Comparison of ENCODE assay signal across 8 cellular contexts in the genomic region with DNA sequence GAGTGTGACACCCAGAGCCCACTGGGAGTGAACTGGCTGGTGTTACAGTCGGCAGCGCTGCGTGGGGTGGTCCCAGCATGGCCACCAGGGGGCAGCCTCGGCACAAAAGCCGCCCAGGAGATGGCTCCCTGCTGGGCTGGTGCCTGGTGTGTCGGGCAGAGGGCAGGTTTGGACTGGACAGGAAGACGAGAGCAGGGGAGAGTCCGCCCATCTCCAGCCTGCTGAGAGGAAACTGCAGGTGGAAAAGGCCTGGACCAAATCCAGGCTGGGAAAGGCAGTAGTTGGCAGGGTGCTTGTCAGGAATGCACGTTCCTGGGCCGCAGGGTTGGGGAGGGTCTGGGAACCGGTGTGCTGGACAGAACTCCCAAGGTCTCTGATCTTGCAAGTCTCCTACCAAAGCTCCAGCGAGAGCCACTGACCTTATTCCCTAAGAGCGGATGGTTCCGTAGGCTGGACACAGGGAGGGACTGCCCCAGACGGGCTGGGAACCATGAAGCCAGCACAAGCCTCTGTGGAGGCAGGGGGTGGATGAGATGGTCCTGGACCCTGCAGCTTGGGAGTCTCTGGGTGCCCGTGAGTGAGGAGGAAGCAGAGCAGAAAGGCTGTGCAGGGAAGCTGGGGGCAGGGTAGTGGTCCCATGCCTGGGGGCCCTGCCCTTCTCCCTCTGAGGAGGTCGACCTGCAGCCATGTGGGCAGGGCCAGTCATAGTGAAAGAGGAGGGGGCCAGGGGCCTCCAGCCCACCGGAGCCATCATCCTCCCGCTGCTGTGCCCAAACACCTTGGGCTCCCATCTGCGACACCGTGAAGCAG. TPM values are rescaled to one million over a fixed set of nuclear protein-coding genes. Genes with fewer than 3 reads are reported as not detected.
DNase-seq lines count a peak whose midpoint lies in the region; ATAC-seq, FAIRE-seq and TF ChIP-seq lines count a peak whose summit lies in the region.

No MANE protein-coding gene starts in this region.

- no peak overlapping the region for H2AFZ ChIP-seq in SK-N-SH (ENCODE audit: low read depth)
- no peak overlapping the region for H2AFZ ChIP-seq in trophoblast cell (ENCODE audit: insufficient read depth, low read length, poor library complexity)

- H3K9me2 ChIP-seq in SK-N-SH = no peaks in the 10 kb centered on the region

- H3K4me2 ChIP-seq in SK-N-SH (peak overlapping the region; percentile 99), trophoblast cell (ENCODE audit: low read length) (no peak overlapping the region)

- H3K9me3 Mint-ChIP-seq in type B pancreatic cell = no peaks in the 10 kb centered on the region

- H3K14ac ChIP-seq in trophoblast cell (ENCODE audit: low read length) = no peak overlapping the region

- TF ChIP-seq EP300 in SK-N-SH (IDR thresholded peaks at IDR 0.05; ENCODE audit: borderline replicate concordance in 1 of 2, low read depth in 1 of 2, low read length in 1 of 2) = no peak

- H2AK5ac ChIP-seq in trophoblast cell (ENCODE audit: low read length) = no peak overlapping the region

- H3F3A ChIP-seq in SK-N-SH (replicated peaks; ENCODE audit: insufficient read depth) = peaks cover 19% of the 10 kb centered on the region

- H2BK12ac ChIP-seq in trophoblast cell (ENCODE audit: low read length) = no peak overlapping the region

- H4K91ac ChIP-seq in trophoblast cell (ENCODE audit: low read depth, low read length) = no peak overlapping the region

- no peak overlapping the region for H3K18ac ChIP-seq in trophoblast cell (ENCODE audit: low read length)

- peaks cover 22% of the 10 kb centered on the region for H3K27me3 Mint-ChIP-seq in type B pancreatic cell

- peak; percentile 24 for DNase-seq in GM12864 (ENCODE audit: low read depth)
- DNase-seq in KG1 (lab: John Stamatoyannopoulos, UW) = peak; percentile 54
- peak; percentile 92 for DNase-seq in SK-N-SH
- DNase-seq in activated gamma-delta T cell treated with anti-CD3 and anti-CD28 coated beads, Interleukin-2, amount 50 U/mL, for 16 hours (ENCODE audit: low read depth) = peak; percentile 80
- DNase-seq in frontal cortex (ENCODE audit: low spot score in 2 of 2) = peak; percentile 72 to 78
- DNase-seq in trophoblast cell = peak; percentile 88 to 92
- peak; percentile 87 for DNase-seq in type B pancreatic cell (ENCODE audit: extremely low spot score, unreplicated experiment)

- CTCF ChIA-PET in SK-N-SH (lab: Yijun Ruan, JAX) = interaction anchor here (0.6 to 11.2 kb wide), 47 partner anchors 8 to 513 kb away, joined by 3 to 284 read pairs (median 5); partner anchors contain the start of genes CDCA4 and CLBA1

- peaks cover 4% of the 10 kb centered on the region for H3K4me1 Mint-ChIP-seq in type B pancreatic cell (ENCODE audit: unreplicated experiment)

- H3K4me3 Mint-ChIP-seq in type B pancreatic cell = peak overlapping the region; percentile 86

- H3K9me3 ChIP-seq in SK-N-SH (no peaks in the 10 kb centered on the region), trophoblast cell (ENCODE audit: insufficient read depth, low read depth, low read length) (peaks cover 9% of the 10 kb centered on the region)

- no peak for ATAC-seq in HG02870 (IDR thresholded peaks at IDR 0.05; ENCODE audit: unreplicated experiment)

- peak; percentile 92 for TF ChIP-seq RAD21 in SK-N-SH (IDR thresholded peaks at IDR 0.05; ENCODE audit: low read length)

- WGBS in SK-N-SH (ENCODE audit: low lambda C conversion rate) = 45% methylated on average over 15 of the region's 21 CpGs
- no CpG with 5 or more reads among the region's 21 CpGs for WGBS in trophoblast cell (ENCODE audit: extremely low coverage, insufficient coverage, insufficient read length)

- H3K27me3 ChIP-seq in SK-N-SH (ENCODE audit: insufficient read depth) = no peaks in the 10 kb centered on the region
- peaks cover 10% of the 10 kb centered on the region for H3K27me3 ChIP-seq in trophoblast cell (ENCODE audit: insufficient read depth, low read length)

- H3K4me3 ChIP-seq in GM12864 (ENCODE audit: low read depth, low read length) (no peak overlapping the region), SK-N-SH (ENCODE audit: low read depth in 2 of 2, low read length in 1 of 2) (peak overlapping the region; percentile 71 to 81), trophoblast cell (ENCODE audit: low read depth, low read length) (no peak overlapping the region)

- no peak overlapping the region for H2BK5ac ChIP-seq in trophoblast cell (ENCODE audit: low read depth, low read length, poor library complexity)

- H3K4me1 ChIP-seq in SK-N-SH (ENCODE audit: control insufficient read depth in 1 of 2, insufficient read depth in 2 of 2, low read depth in 1 of 2, low read length in 1 of 2) (peaks cover 41 to 68% of the 10 kb centered on the region in 2 experiments; a peak in 3 of 4 replicates), trophoblast cell (ENCODE audit: control insufficient read depth in 1 of 2, insufficient read depth in 2 of 2, low read length in 2 of 2) (peaks cover 6 to 33% of the 10 kb centered on the region in 2 experiments)

- no peaks in the 10 kb centered on the region for H3K36me3 Mint-ChIP-seq in type B pancreatic cell

- H3K36me3 ChIP-seq in SK-N-SH (replicated peaks in 1 of 2; ENCODE audit: control insufficient read depth in 1 of 2, insufficient read depth in 2 of 2, low read length in 1 of 2) = no peaks in the 10 kb centered on the region
- H3K36me3 ChIP-seq in trophoblast cell (ENCODE audit: control insufficient read depth in 1 of 2, insufficient read depth in 2 of 2, low read length in 2 of 2) = no peaks in the 10 kb centered on the region

- H2BK120ac ChIP-seq in trophoblast cell (ENCODE audit: insufficient read depth, low read length, poor library complexity) = no peak overlapping the region

- 0 out of 2 replicates have a peak overlapping the region, but pooled peaks have one; percentile 75 for H3K9ac ChIP-seq in SK-N-SH
- H3K9ac ChIP-seq in trophoblast cell (ENCODE audit: low read length) = no peak overlapping the region

- peak; percentile 87 for TF ChIP-seq CTCF in GM12864 (IDR thresholded peaks at IDR 0.05; ENCODE audit: low read depth, low read length, missing control alignments)
- peak; percentile 80 for TF ChIP-seq CTCF in SK-N-SH (IDR thresholded peaks at IDR 0.05)
- TF ChIP-seq CTCF in type B pancreatic cell (conservative IDR thresholded peaks at IDR 0.05) = peak; percentile 94

- H4K20me1 ChIP-seq in SK-N-SH (ENCODE audit: insufficient read depth) = no peaks in the 10 kb centered on the region

- H4K12ac ChIP-seq in trophoblast cell (ENCODE audit: low read depth, low read length) = no peak overlapping the region

- no peak overlapping the region for H3K23ac ChIP-seq in trophoblast cell (ENCODE audit: low read length)

- no peaks in the 10 kb centered on the region for H3K79me1 ChIP-seq in trophoblast cell (ENCODE audit: low read length)

- H3K79me2 ChIP-seq in SK-N-SH (ENCODE audit: insufficient read depth) (peaks cover 37% of the 10 kb centered on the region; the same call in 1 of the 2 replicates), trophoblast cell (ENCODE audit: control insufficient read depth, insufficient read depth, low read length, poor library complexity) (no peaks in the 10 kb centered on the region)

- peak overlapping the region; percentile 83 for H3K27ac Mint-ChIP-seq in type B pancreatic cell

- H3K4ac ChIP-seq in trophoblast cell (ENCODE audit: low read depth, low read length) = no peak overlapping the region

- H3K27ac ChIP-seq in SK-N-SH (ENCODE audit: low read depth in 2 of 2, low read length in 1 of 2) = no peak overlapping the region
- no peak overlapping the region for H3K27ac ChIP-seq in trophoblast cell (ENCODE audit: low read depth, low read length)

- POLR2A ChIA-PET in SK-N-SH (lab: Yijun Ruan, JAX) = no interaction called here

- H4K8ac ChIP-seq in trophoblast cell (ENCODE audit: low read depth, low read length) = no peak overlapping the region

- FAIRE-seq in frontal cortex (lab: Jason Lieb, UNC) = no peak

TF ChIP-seq in SK-N-SH, 30 proteins besides CTCF, POLR2A, EP300 and RAD21 (continues in another document):
- TF ChIP-seq RCOR1 (IDR thresholded peaks at IDR 0.05; ENCODE audit: low read length) = 0 out of 2 replicates have a peak, but pooled peaks have one; percentile 18
- peak; percentile 37; the same call in 1 of the 2 replicates for TF ChIP-seq MXI1 (IDR thresholded peaks at IDR 0.05; ENCODE audit: low read depth, low read length)
- TF ChIP-seq CHD2 (IDR thresholded peaks at IDR 0.05; ENCODE audit: low read length, partially characterized antibody) = peak; percentile 41
- 0 out of 2 replicates have a peak, but pooled peaks have one; percentile 22 for TF ChIP-seq NFIC (IDR thresholded peaks at IDR 0.05; ENCODE audit: borderline replicate concordance)

RNA-seq across cellular contexts. Expression of gene AHNAK2, which starts 1.8 kb away (rescaled TPM):
- 33.5 and 36.6 TPM in 2 replicates for polyA plus RNA-seq in SK-N-SH (2012; rRNA removed)
- 22.9 and 24.7 TPM in 2 replicates for polyA plus RNA-seq in SK-N-SH (2012; cell fraction: cytosol; rRNA removed)
- 70.6 and 92.7 TPM in 2 replicates for polyA plus RNA-seq in SK-N-SH (2012; cell fraction: nucleus; rRNA removed)
- 20.0 TPM for total RNA-seq in frontal cortex
- 1.2 and 1.5 TPM in 2 replicates for polyA plus RNA-seq in trophoblast cell (2013)
- total RNA-seq in type B pancreatic cell (ENCODE audit: low replicate concordance) = 1.1 and 2.0 TPM in 2 replicates

RNA-seq across cellular contexts. Expression of gene CLBA1, which starts 9.2 kb away (rescaled TPM):
- polyA plus RNA-seq in SK-N-SH (2012; rRNA removed) = 18.5 and 21.4 TPM in 2 replicates
- polyA plus RNA-seq in SK-N-SH (2012; cell fraction: cytosol; rRNA removed) = 15.0 and 15.3 TPM in 2 replicates
- polyA plus RNA-seq in SK-N-SH (2012; cell fraction: nucleus; rRNA removed) = 72.4 and 86.2 TPM in 2 replicates
- 13.0 TPM for total RNA-seq in frontal cortex
- polyA plus RNA-seq in trophoblast cell (2013) = 2.2 and 2.6 TPM in 2 replicates
- total RNA-seq in type B pancreatic cell (ENCODE audit: low replicate concordance) = 16.2 and 18.8 TPM in 2 replicates

RNA-seq across cellular contexts. Expression of gene CDCA4, which starts 44.5 kb away (rescaled TPM):
- polyA plus RNA-seq in SK-N-SH (2012; rRNA removed) = 23.7 and 26.8 TPM in 2 replicates
- 15.1 and 21.2 TPM in 2 replicates for polyA plus RNA-seq in SK-N-SH (2012; cell fraction: cytosol; rRNA removed)
- polyA plus RNA-seq in SK-N-SH (2012; cell fraction: nucleus; rRNA removed) = 15.7 and 19.5 TPM in 2 replicates
- total RNA-seq in frontal cortex (11.0 TPM), type B pancreatic cell (ENCODE audit: low replicate concordance) (21.2 and 29.7 TPM in 2 replicates)
- polyA plus RNA-seq in trophoblast cell (2013) = 16.8 and 18.1 TPM in 2 replicates

RNA-seq across cellular contexts. Expression of gene PLD4, which starts 51.7 kb away (rescaled TPM):
- 0.02 TPM in 2 replicates for polyA plus RNA-seq in SK-N-SH (2012; rRNA removed)
- not detected in 2 replicates for polyA plus RNA-seq in SK-N-SH (2012; cell fraction: cytosol; rRNA removed)
- polyA plus RNA-seq in SK-N-SH (2012; cell fraction: nucleus; rRNA removed) = 0.14 and 0.19 TPM in 2 replicates
- total RNA-seq in frontal cortex (3.7 TPM), type B pancreatic cell (ENCODE audit: low replicate concordance) (0.17 TPM in 2 replicates)
- polyA plus RNA-seq in trophoblast cell (2013) = 0.04 and 0.08 TPM in 2 replicates

Comparison
In these comparisons a context has a peak if more than half of its experiments do, and no peak if none do; other contexts are left out.
1. DNase-seq: peak in every context shown above with its lines; median percentile 92 in SK-N-SH; 90 in trophoblast cell; 87 in type B pancreatic cell; 80 in activated gamma-delta T cell treated with anti-CD3 and anti-CD28 coated beads, Interleukin-2, amount 50 U/mL, for 16 hours; 75 in frontal cortex; 54 in KG1; 24 in GM12864.
2. H3K4me3 ChIP-seq: peak in SK-N-SH (2 of 2); none in GM12864 (single experiment) and trophoblast cell (single experiment).
3. Peak in every context shown above with its lines, with median percentiles within 50 percentile points of each other: CTCF ChIP-seq.